ENCODE assay signal across 30 cellular contexts in genomic region chr3:15409774-15410173, GRCh38.
"Had no signal": no experiment of that assay in that cellular context is flagged by ENCODE, and none has a peak within 500 bp of the region (broad histone marks: within the 10 kb centered on the region; RNA-seq: fewer than 3 reads in every experiment).

No MANE protein-coding gene starts in this region.

- H3K9me3 ChIP-seq: ascending aorta, breast epithelium, colonic mucosa, gastrocnemius medialis, heart left ventricle had no signal

- H3K27ac ChIP-seq: ascending aorta, cardiac muscle cell, colonic mucosa, dorsolateral prefrontal cortex, gastrocnemius medialis, heart left ventricle, WERI-Rb-1 had no signal

- H3K4me3 ChIP-seq: ascending aorta, breast epithelium, cardiac muscle cell, colonic mucosa, dorsolateral prefrontal cortex, gastrocnemius medialis, heart left ventricle had no signal

- H3K27me3 ChIP-seq: ascending aorta, breast epithelium, cardiac muscle cell, colonic mucosa, dorsolateral prefrontal cortex, gastrocnemius medialis, heart left ventricle had no signal

- H3K4me1 ChIP-seq: ascending aorta, breast epithelium, colonic mucosa, gastrocnemius medialis had no signal

- DNase-seq: activated B cell treated with CpG ODN at 0.5 μM for 24 hours; activated CD4-positive, alpha-beta memory T cell treated with anti-CD3 and anti-CD28 coated beads, Interleukin-2, amount 10 ng/mL, durations not matched to agents 7 days and 5 days; activated CD4-positive, alpha-beta T cell treated with anti-CD3 and anti-CD28 coated beads for 48 hours; activated CD8-positive, alpha-beta memory T cell treated with anti-CD3 and anti-CD28 coated beads, Interleukin-2, amount 50 U/mL, for 48 hours; activated gamma-delta T cell; activated naive CD4-positive, alpha-beta T cell; activated naive CD4-positive, alpha-beta T cell treated with anti-CD3 and anti-CD28 coated beads, Interleukin-2, amount 10 ng/mL, durations not matched to agents 7 days and 5 days; activated naive CD8-positive, alpha-beta T cell treated with anti-CD3 and anti-CD28 coated beads, Interleukin-2, amount 10 ng/mL, durations not matched to agents 7 days and 5 days; activated T-cell treated with anti-CD3 and anti-CD28 coated beads for 4 hours; activated T-cell treated with anti-CD3 and anti-CD28 coated beads, Interleukin-2, amount 50 U/mL, for 24 hours; activated T-cell treated with anti-CD3 and anti-CD28 coated beads, Interleukin-2, amount 50 U/mL, for 72 hours; central memory CD4-positive, alpha-beta T cell; cerebellar nuclear complex; colonic mucosa; dorsolateral prefrontal cortex; effector memory CD4-positive, alpha-beta T cell; endodermal cell; gastrocnemius medialis; glutamatergic neuron; heart left ventricle; T-helper 1 cell; T-helper 17 cell; T1000; WERI-Rb-1 had no signal

- ATAC-seq: activated CD4-positive, CD25-positive, alpha-beta regulatory T cell treated with anti-CD3 and anti-CD28 coated beads, Interleukin-2, amount 50 U/mL, for 24 hours; activated naive CD4-positive, alpha-beta T cell treated with anti-CD3 and anti-CD28 coated beads, Interleukin-2, amount 50 U/mL, for 72 hours; activated T-cell treated with anti-CD3 and anti-CD28 coated beads, Interleukin-2, amount 50 U/mL, for 72 hours; esophagus mucosa; gastrocnemius medialis; heart left ventricle; T-helper 17 cell had no signal
